11 cellular contexts compared by ENCODE assay signal in genomic region chrX:19535481-19535880, GRCh38. TPM values are rescaled to one million over a fixed set of nuclear protein-coding genes. Genes with fewer than 3 reads are reported as not detected.
DNase-seq lines count a peak whose midpoint lies in the region; ATAC-seq, FAIRE-seq and TF ChIP-seq lines count a peak whose summit lies in the region.
"Had no signal": no experiment of that assay in that cellular context is flagged by ENCODE, and none has a peak within 500 bp of the region (broad histone marks: within the 10 kb centered on the region; RNA-seq: fewer than 3 reads in every experiment).

No MANE protein-coding gene starts in this region.

- H3K36me3 Mint-ChIP-seq in activated CD8-positive, alpha-beta T cell treated with anti-CD3 and anti-CD28 coated beads, Interleukin-2, amount 10 ng/mL, durations not matched to agents 7 days and 5 days (ENCODE audit: low read depth), result peaks cover 14% of the 10 kb centered on the region
- H3K36me3 Mint-ChIP-seq in CD4-positive, alpha-beta T cell (ENCODE audit: low read depth), result peaks cover 43% of the 10 kb centered on the region

- POLR2A ChIA-PET in activated CD8-positive, alpha-beta T cell treated with anti-CD3 and anti-CD28 coated beads, Interleukin-2, amount 10 ng/mL, durations not matched to agents 7 days and 5 days (lab: Charles Lee), result no interaction called here
- POLR2A ChIA-PET in CD4-positive, alpha-beta T cell (lab: Charles Lee), result interaction anchor here (0.6 kb wide), 1 partner anchor 518 kb away, joined by 3 read pairs; no protein-coding TSS in a partner anchor

- no peak overlapping the region for H3K4me3 Mint-ChIP-seq in activated CD8-positive, alpha-beta T cell treated with anti-CD3 and anti-CD28 coated beads, Interleukin-2, amount 10 ng/mL, durations not matched to agents 7 days and 5 days
- no peak overlapping the region for H3K4me3 Mint-ChIP-seq in CD4-positive, alpha-beta T cell
- H3K4me3 Mint-ChIP-seq: activated CD4-positive, alpha-beta T cell treated with anti-CD3 and anti-CD28 coated beads, Interleukin-2, amount 10 ng/mL, durations not matched to agents 24 days and 14 days had no signal

- no peaks in the 10 kb centered on the region for H3K4me1 ChIP-seq in BE2C
- H3K4me1 ChIP-seq: vagina had no signal

- H3K36me3 ChIP-seq in BE2C, result no peaks in the 10 kb centered on the region
- no peaks in the 10 kb centered on the region for H3K36me3 ChIP-seq in WERI-Rb-1

- ATAC-seq in activated CD8-positive, alpha-beta T cell treated with anti-CD3 and anti-CD28 coated beads, Interleukin-2, amount 10 ng/mL, durations not matched to agents 7 days and 5 days, result no peak
- ATAC-seq in CD4-positive, alpha-beta T cell (ENCODE audit: poor library complexity), result no peak

- no peaks in the 10 kb centered on the region for H3K9me3 Mint-ChIP-seq in activated CD8-positive, alpha-beta T cell treated with anti-CD3 and anti-CD28 coated beads, Interleukin-2, amount 10 ng/mL, durations not matched to agents 7 days and 5 days (ENCODE audit: insufficient read depth)
- H3K9me3 Mint-ChIP-seq in CD4-positive, alpha-beta T cell, result no peaks in the 10 kb centered on the region
- H3K9me3 Mint-ChIP-seq: activated CD4-positive, alpha-beta T cell treated with anti-CD3 and anti-CD28 coated beads, Interleukin-2, amount 10 ng/mL, durations not matched to agents 24 days and 14 days had no signal

- H3K4me3 ChIP-seq in BE2C (ENCODE audit: low read depth, low read length), result no peak overlapping the region
- no peak overlapping the region for H3K4me3 ChIP-seq in HFF-Myc (replicated peaks; ENCODE audit: low read depth, low read length)
- H3K4me3 ChIP-seq in WERI-Rb-1 (ENCODE audit: low read depth, low read length), result no peak overlapping the region
- H3K4me3 ChIP-seq: vagina had no signal

- DNase-seq in BE2C (no peak), HFF-Myc (ENCODE audit: extremely low read depth, low read depth) (no peak), WERI-Rb-1 (no peak), left kidney (ENCODE audit: low read depth, low spot score) (peak; percentile 50), RCC 7860 (ENCODE audit: low spot score) (no peak), NCI-H526 treated with DMSO at 0.1 percent for 48 hours (lab: John Stamatoyannopoulos, UW) (no peak)
- no peak for DNase-seq in activated CD8-positive, alpha-beta T cell treated with anti-CD3 and anti-CD28 coated beads, Interleukin-2, amount 10 ng/mL, durations not matched to agents 7 days and 5 days
- no peak for DNase-seq in CD4-positive, alpha-beta T cell
- DNase-seq: activated CD4-positive, alpha-beta T cell treated with anti-CD3 and anti-CD28 coated beads, Interleukin-2, amount 10 ng/mL, durations not matched to agents 24 days and 14 days had no signal

- H3K27me3 ChIP-seq in BE2C (no peaks in the 10 kb centered on the region), WERI-Rb-1 (ENCODE audit: insufficient read depth, low read depth, severe bottlenecking) (no peaks in the 10 kb centered on the region)
- no peaks in the 10 kb centered on the region for H3K27me3 ChIP-seq in CD4-positive, alpha-beta T cell (ENCODE audit: control insufficient read depth, insufficient read depth, low read length)
- H3K27me3 ChIP-seq: vagina had no signal

- CTCF ChIA-PET in activated CD8-positive, alpha-beta T cell treated with anti-CD3 and anti-CD28 coated beads, Interleukin-2, amount 10 ng/mL, durations not matched to agents 7 days and 5 days (lab: Charles Lee), result interaction anchor here (1.0 to 2.0 kb wide), 3 partner anchors 11 to 163 kb away, joined by 4 to 8 read pairs (median 5); no protein-coding TSS in a partner anchor
- CTCF ChIA-PET in CD4-positive, alpha-beta T cell (lab: Charles Lee), result no interaction called here

- H3K27ac ChIP-seq in WERI-Rb-1, result no peak overlapping the region
- no peak overlapping the region for H3K27ac ChIP-seq in CD4-positive, alpha-beta T cell (ENCODE audit: low read depth, low read length)
- H3K27ac ChIP-seq: vagina had no signal

- H3K4me1 Mint-ChIP-seq in activated CD8-positive, alpha-beta T cell treated with anti-CD3 and anti-CD28 coated beads, Interleukin-2, amount 10 ng/mL, durations not matched to agents 7 days and 5 days (ENCODE audit: low read depth), result no peaks in the 10 kb centered on the region
- no peaks in the 10 kb centered on the region for H3K4me1 Mint-ChIP-seq in CD4-positive, alpha-beta T cell (ENCODE audit: low read depth)
- H3K4me1 Mint-ChIP-seq: activated CD4-positive, alpha-beta T cell treated with anti-CD3 and anti-CD28 coated beads, Interleukin-2, amount 10 ng/mL, durations not matched to agents 24 days and 14 days had no signal

- TF ChIP-seq CTCF in BE2C (IDR thresholded peaks at IDR 0.05; ENCODE audit: low read depth, low read length) (peak; percentile 52), HFF-Myc (IDR thresholded peaks at IDR 0.05; ENCODE audit: low read depth, low read length, missing control alignments) (peak; percentile 20), WERI-Rb-1 (IDR thresholded peaks at IDR 0.05; ENCODE audit: low read depth, low read length) (peak; percentile 35)
- TF ChIP-seq CTCF in CD4-positive, alpha-beta T cell (IDR thresholded peaks at IDR 0.05), result no peak

- no peak for FAIRE-seq in RCC 7860 (lab: Jason Lieb, UNC)
- FAIRE-seq: endometrium had no signal

- intact Hi-C loops in CD4-positive, alpha-beta T cell (cut with DNase I, micrococcal nuclease), result loop anchor here in 1 of 2 experiments (10.0 kb wide), 1 partner anchor 161 kb away; no protein-coding TSS in a partner anchor

- H3K27ac Mint-ChIP-seq in activated CD8-positive, alpha-beta T cell treated with anti-CD3 and anti-CD28 coated beads, Interleukin-2, amount 10 ng/mL, durations not matched to agents 7 days and 5 days, result no peak overlapping the region
- no peak overlapping the region for H3K27ac Mint-ChIP-seq in CD4-positive, alpha-beta T cell
- H3K27ac Mint-ChIP-seq: activated CD4-positive, alpha-beta T cell treated with anti-CD3 and anti-CD28 coated beads, Interleukin-2, amount 10 ng/mL, durations not matched to agents 24 days and 14 days had no signal

- no peaks in the 10 kb centered on the region for H3K27me3 Mint-ChIP-seq in activated CD8-positive, alpha-beta T cell treated with anti-CD3 and anti-CD28 coated beads, Interleukin-2, amount 10 ng/mL, durations not matched to agents 7 days and 5 days (ENCODE audit: low read depth)
- H3K27me3 Mint-ChIP-seq in CD4-positive, alpha-beta T cell, result no peaks in the 10 kb centered on the region
- H3K27me3 Mint-ChIP-seq: activated CD4-positive, alpha-beta T cell treated with anti-CD3 and anti-CD28 coated beads, Interleukin-2, amount 10 ng/mL, durations not matched to agents 24 days and 14 days had no signal

- H3K9me3 ChIP-seq in BE2C, result no peaks in the 10 kb centered on the region
- no peaks in the 10 kb centered on the region for H3K9me3 ChIP-seq in WERI-Rb-1 (ENCODE audit: severe bottlenecking)
- no peaks in the 10 kb centered on the region for H3K9me3 ChIP-seq in CD4-positive, alpha-beta T cell (ENCODE audit: control insufficient read depth, low read length)
- H3K9me3 ChIP-seq: vagina had no signal

RNA-seq across cellular contexts. Expression of gene MAP3K15, which starts 20.2 kb away (rescaled TPM):
- not detected for polyA plus RNA-seq in BE2C (2012; ENCODE audit: insufficient read depth, insufficient read length, low read depth)
- total RNA-seq in activated CD8-positive, alpha-beta T cell treated with anti-CD3 and anti-CD28 coated beads, Interleukin-2, amount 10 ng/mL, durations not matched to agents 7 days and 5 days, result under 1 TPM; 0.31 to 0.37 TPM
- total RNA-seq in CD4-positive, alpha-beta T cell, result under 1 TPM in 1 of 2 experiments, not detected in 1; 0.14 TPM
